ENCODE assay signal across 24 cellular contexts in genomic region chr2:20674309-20674965, GRCh38. TPM values are rescaled to one million over a fixed set of nuclear protein-coding genes. Genes with fewer than 3 reads are reported as not detected.
DNase-seq lines count a peak whose midpoint lies in the region; ATAC-seq and TF ChIP-seq lines count a peak whose summit lies in the region.
"Had no signal": no experiment of that assay in that cellular context is flagged by ENCODE, and none has a peak within 500 bp of the region (broad histone marks: within the 10 kb centered on the region; RNA-seq: fewer than 3 reads in every experiment).

No MANE protein-coding gene starts in this region.

- no peak overlapping the region for H4K91ac ChIP-seq in mesenchymal stem cell (ENCODE audit: low read length)

- WGBS in endodermal cell (ENCODE audit: insufficient coverage in 1 of 2, insufficient read length in 1 of 2), 2 experiments, result 85 to 87% methylated on average over 9 to 11 of the region's 11 CpGs
- WGBS in mesenchymal stem cell, result 64% methylated on average over 6 of the region's 11 CpGs

- H3K36me3 Mint-ChIP-seq in endodermal cell (ENCODE audit: low read depth), result no peaks in the 10 kb centered on the region
- H3K36me3 Mint-ChIP-seq: activated naive CD4-positive, alpha-beta T cell treated with anti-CD3 and anti-CD28 coated beads, Interleukin-2, amount 50 U/mL, for 72 hours; immature natural killer cell had no signal

- no peak overlapping the region for H4K8ac ChIP-seq in mesenchymal stem cell (ENCODE audit: low read length)

- peaks cover 9% of the 10 kb centered on the region for H3K4me1 Mint-ChIP-seq in endodermal cell
- H3K4me1 Mint-ChIP-seq: immature natural killer cell had no signal

- intact Hi-C loops in left ventricle myocardium inferior (cut with micrococcal nuclease), result no loop called here
- intact Hi-C loops in Right ventricle myocardium inferior (cut with DNase I), result no loop called here

- H2AK5ac ChIP-seq in mesenchymal stem cell (ENCODE audit: low read length, severe bottlenecking), result no peak overlapping the region

- H3K4me3 ChIP-seq in left ventricle myocardium inferior (no peak overlapping the region), endodermal cell (ENCODE audit: low read length) (no peak overlapping the region), mesenchymal stem cell (ENCODE audit: insufficient read depth in 1 of 2, low read depth in 1 of 2, low read length in 2 of 2) (no peak overlapping the region), brain microvascular endothelial cell (ENCODE audit: low read depth, low read length) (no peak overlapping the region)
- H3K4me3 ChIP-seq: A549 had no signal

- no peak overlapping the region for H3K4me3 Mint-ChIP-seq in endodermal cell
- H3K4me3 Mint-ChIP-seq: immature natural killer cell had no signal

- H3K9me3 ChIP-seq in left ventricle myocardium inferior (replicated peaks), result no peaks in the 10 kb centered on the region
- H3K9me3 ChIP-seq in endodermal cell (ENCODE audit: control insufficient read depth, low read length), result no peaks in the 10 kb centered on the region
- H3K9me3 ChIP-seq in mesenchymal stem cell (ENCODE audit: control insufficient read depth, low read length), result no peaks in the 10 kb centered on the region
- H3K9me3 ChIP-seq: A549 had no signal

- no peak for DNase-seq in left ventricle myocardium inferior
- DNase-seq in Right ventricle myocardium inferior (ENCODE audit: missing footprints), result no peak
- DNase-seq in endodermal cell, result peak; percentile 36
- DNase-seq in mesenchymal stem cell, result no peak
- DNase-seq in brain microvascular endothelial cell, result no peak
- DNase-seq: activated CD4-positive, alpha-beta T cell treated with anti-CD3 and anti-CD28 coated beads, Interleukin-2, amount 50 U/mL, for 1 hour; cerebellar nuclear complex; foreskin keratinocyte; GDM1; H9; hippocampal formation; immature natural killer cell; NCI-H1105 treated with DMSO at 0.1 percent for 48 hours; NCI-H2081 treated with DMSO at 0.1 percent for 48 hours; SHP77 treated with DMSO at 0.1 percent for 48 hours; stimulated activated CD8-positive, alpha-beta memory T cell treated with anti-CD3 and anti-CD28 coated beads, Interleukin-4, amount 100 ng/mL, for 48 hours; SW 1271 had no signal

- peak overlapping the region; percentile 73 for H3K27ac ChIP-seq in left ventricle myocardium inferior (replicated peaks)
- H3K27ac ChIP-seq in endodermal cell (ENCODE audit: low read depth, low read length), result no peak overlapping the region
- H3K27ac ChIP-seq in mesenchymal stem cell (ENCODE audit: low read length, poor library complexity, severe bottlenecking), result peak overlapping the region; percentile 50
- no peak overlapping the region for H3K27ac ChIP-seq in brain microvascular endothelial cell
- H3K27ac ChIP-seq: foreskin keratinocyte had no signal

- no peak overlapping the region for H2AFZ ChIP-seq in mesenchymal stem cell (ENCODE audit: low read depth, low read length)

- TF ChIP-seq CTCF in left ventricle myocardium inferior (IDR thresholded peaks at IDR 0.05; ENCODE audit: borderline replicate concordance), result no peak
- TF ChIP-seq CTCF in endodermal cell (conservative IDR thresholded peaks at IDR 0.05), result no peak
- no peak for TF ChIP-seq CTCF in brain microvascular endothelial cell (IDR thresholded peaks at IDR 0.05; ENCODE audit: low read depth, low read length, missing control alignments)

- no peak overlapping the region for H3K23ac ChIP-seq in mesenchymal stem cell (ENCODE audit: low read length in 2 of 2)

- H3K4me1 ChIP-seq in left ventricle myocardium inferior, result peaks cover 66% of the 10 kb centered on the region
- no peaks in the 10 kb centered on the region for H3K4me1 ChIP-seq in endodermal cell (ENCODE audit: control insufficient read depth, insufficient read depth, low read length)
- H3K4me1 ChIP-seq in mesenchymal stem cell (ENCODE audit: control insufficient read depth, insufficient read depth, low read depth, low read length), result peaks cover 43% of the 10 kb centered on the region
- H3K4me1 ChIP-seq: foreskin keratinocyte had no signal

- no peak overlapping the region for H3K14ac ChIP-seq in mesenchymal stem cell (ENCODE audit: low read length in 2 of 2)

- peak overlapping the region in 1 of 2 experiments; percentile 9 for H3K4ac ChIP-seq in mesenchymal stem cell (ENCODE audit: low read depth in 1 of 2, low read length in 2 of 2)

- in situ Hi-C loops in brain microvascular endothelial cell (cut with HindIII; ENCODE audit: low pct_ligation_motif_present, low sequenced_read_pairs), result no loop called here

- no peak overlapping the region for H2BK15ac ChIP-seq in mesenchymal stem cell (ENCODE audit: low read depth, poor library complexity, severe bottlenecking)

- H3K4me2 ChIP-seq in mesenchymal stem cell (ENCODE audit: low read length, poor library complexity, severe bottlenecking), result no peak overlapping the region

- H2BK120ac ChIP-seq in mesenchymal stem cell (ENCODE audit: low read depth, low read length), result no peak overlapping the region

- ATAC-seq in Right ventricle myocardium inferior, result no peak
- ATAC-seq in HG02759 (IDR thresholded peaks at IDR 0.05; ENCODE audit: unreplicated experiment), result no peak
- no peak for ATAC-seq in GM18907 (IDR thresholded peaks at IDR 0.05; ENCODE audit: unreplicated experiment)
- no peak for ATAC-seq in HG03432 (IDR thresholded peaks at IDR 0.05; ENCODE audit: unreplicated experiment)
- ATAC-seq: activated naive CD4-positive, alpha-beta T cell treated with anti-CD3 and anti-CD28 coated beads, Interleukin-2, amount 50 U/mL, for 72 hours had no signal

- H3K9ac ChIP-seq in endodermal cell (ENCODE audit: extremely low read depth, low read length, poor library complexity, severe bottlenecking), result no peak overlapping the region
- H3K9ac ChIP-seq in mesenchymal stem cell (ENCODE audit: low read length), result no peak overlapping the region

- peaks cover 9% of the 10 kb centered on the region for H3K79me1 ChIP-seq in mesenchymal stem cell (replicated peaks; ENCODE audit: low read length, poor library complexity, severe bottlenecking)

- H3K27ac Mint-ChIP-seq in endodermal cell, result no peak overlapping the region
- H3K27ac Mint-ChIP-seq: activated naive CD4-positive, alpha-beta T cell treated with anti-CD3 and anti-CD28 coated beads, Interleukin-2, amount 50 U/mL, for 72 hours; H9; immature natural killer cell; progenitor cell of endocrine pancreas had no signal

- H3K27me3 Mint-ChIP-seq in endodermal cell (ENCODE audit: insufficient read depth), result peaks cover 50% of the 10 kb centered on the region

- H3K9me3 Mint-ChIP-seq in endodermal cell, result peaks cover 15% of the 10 kb centered on the region
- H3K9me3 Mint-ChIP-seq: activated naive CD4-positive, alpha-beta T cell treated with anti-CD3 and anti-CD28 coated beads, Interleukin-2, amount 50 U/mL, for 72 hours; immature natural killer cell had no signal

- H3K18ac ChIP-seq in mesenchymal stem cell (ENCODE audit: low read depth in 1 of 2, low read length in 2 of 2), result no peak overlapping the region

- H3K36me3 ChIP-seq in left ventricle myocardium inferior (no peaks in the 10 kb centered on the region), endodermal cell (ENCODE audit: control insufficient read depth, insufficient read depth, low read length) (no peaks in the 10 kb centered on the region), mesenchymal stem cell (ENCODE audit: control insufficient read depth in 1 of 2, insufficient read depth in 2 of 2, low read depth in 1 of 2, low read length in 2 of 2) (peaks cover 5 to 63% of the 10 kb centered on the region in 2 experiments), brain microvascular endothelial cell (replicated peaks) (no peaks in the 10 kb centered on the region)

- no peak overlapping the region for H2BK12ac ChIP-seq in mesenchymal stem cell (ENCODE audit: low read length in 2 of 2)

- H3K27me3 ChIP-seq in left ventricle myocardium inferior (ENCODE audit: low read depth), result peaks cover 52% of the 10 kb centered on the region
- H3K27me3 ChIP-seq in endodermal cell (ENCODE audit: control insufficient read depth, insufficient read depth, low read length, poor library complexity, severe bottlenecking), result peaks cover 56% of the 10 kb centered on the region
- H3K27me3 ChIP-seq in mesenchymal stem cell (ENCODE audit: control insufficient read depth in 1 of 2, insufficient read depth in 1 of 2, low read length in 2 of 2), result peaks cover 0 to 49% of the 10 kb centered on the region in 2 experiments
- H3K27me3 ChIP-seq in brain microvascular endothelial cell (replicated peaks), result peaks cover 27% of the 10 kb centered on the region

- H2BK5ac ChIP-seq in mesenchymal stem cell (ENCODE audit: low read depth, low read length, poor library complexity, severe bottlenecking), result no peak overlapping the region

RNA-seq across cellular contexts. Expression of gene GDF7, which starts 7.5 kb away (rescaled TPM):
- total RNA-seq in left ventricle myocardium inferior (0.58 TPM), Right ventricle myocardium inferior (0.46 TPM), endodermal cell (under 1 TPM; 0.07 to 0.09 TPM)
- polyA plus RNA-seq in endodermal cell (2013, experiment 1 of 2), result 9.4 TPM
- polyA plus RNA-seq in endodermal cell (2013, experiment 2 of 2), result 8.1 TPM
- polyA plus RNA-seq in mesenchymal stem cell (2013, experiment 1 of 2), result 0.23 TPM
- polyA plus RNA-seq in mesenchymal stem cell (2013, experiment 2 of 2), result 0.25 TPM
- total RNA-seq: epithelial cell of proximal tubule, foreskin keratinocyte had no signal
- polyA plus RNA-seq: foreskin keratinocyte, immature natural killer cell had no signal

RNA-seq across cellular contexts. Expression of gene HS1BP3, which starts 23.5 kb away (rescaled TPM):
- total RNA-seq in left ventricle myocardium inferior, result 16.6 TPM
- total RNA-seq in Right ventricle myocardium inferior, result 20.1 TPM
- total RNA-seq in endodermal cell, result 10 to 100 TPM; 23.0 to 26.2 TPM
- 19.6 TPM for polyA plus RNA-seq in endodermal cell (2013, experiment 1 of 2)
- polyA plus RNA-seq in endodermal cell (2013, experiment 2 of 2), result 16.8 TPM
- 42.4 TPM for polyA plus RNA-seq in mesenchymal stem cell (2013, experiment 1 of 2)
- 39.8 TPM for polyA plus RNA-seq in mesenchymal stem cell (2013, experiment 2 of 2)

Comparison
In these comparisons a context has a peak if more than half of its experiments do, and no peak if none do; other contexts are left out.
1. H3K27ac ChIP-seq: peak in left ventricle myocardium inferior (single experiment) and mesenchymal stem cell (single experiment); none in endodermal cell (single experiment) and brain microvascular endothelial cell (single experiment).